1 cellular context compared by ENCODE assay signal in the genomic region with DNA sequence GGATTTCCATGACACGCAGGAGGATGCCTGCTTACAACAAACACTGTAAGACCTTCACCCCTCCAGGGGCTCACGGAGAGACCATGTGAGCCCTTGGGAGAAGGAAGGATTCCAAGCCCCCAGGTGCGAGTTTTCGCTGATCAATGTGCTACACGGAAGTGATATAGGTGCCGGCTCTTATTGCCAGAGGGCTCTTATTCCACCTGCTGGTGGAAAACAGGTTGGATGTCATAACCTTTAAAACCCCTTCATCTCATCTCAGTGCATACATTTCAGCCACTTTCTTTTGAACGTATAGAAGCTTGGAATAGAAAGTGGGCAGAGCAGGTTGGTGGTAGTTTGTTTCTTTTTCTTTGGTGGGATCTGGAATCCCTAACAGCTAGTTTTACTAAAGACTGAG.
TF ChIP-seq lines count a peak whose summit lies in the region.

No MANE protein-coding gene starts in this region.

TF ChIP-seq in HepG2, 621 proteins besides CTCF, POLR2A, EP300 and RAD21:
- TF ChIP-seq, protein P1, sequence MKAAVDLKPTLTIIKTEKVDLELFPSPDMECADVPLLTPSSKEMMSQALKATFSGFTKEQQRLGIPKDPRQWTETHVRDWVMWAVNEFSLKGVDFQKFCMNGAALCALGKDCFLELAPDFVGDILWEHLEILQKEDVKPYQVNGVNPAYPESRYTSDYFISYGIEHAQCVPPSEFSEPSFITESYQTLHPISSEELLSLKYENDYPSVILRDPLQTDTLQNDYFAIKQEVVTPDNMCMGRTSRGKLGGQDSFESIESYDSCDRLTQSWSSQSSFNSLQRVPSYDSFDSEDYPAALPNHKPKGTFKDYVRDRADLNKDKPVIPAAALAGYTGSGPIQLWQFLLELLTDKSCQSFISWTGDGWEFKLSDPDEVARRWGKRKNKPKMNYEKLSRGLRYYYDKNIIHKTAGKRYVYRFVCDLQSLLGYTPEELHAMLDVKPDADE (CRISPR knock-in tag; IDR thresholded peaks at IDR 0.05), result no peak
- TF ChIP-seq ZNF296 (CRISPR knock-in tag; conservative IDR thresholded peaks at IDR 0.05) (no peak), TEAD3 (CRISPR knock-in tag; optimal IDR thresholded peaks at IDR 0.05; ENCODE audit: borderline replicate concordance) (no peak), NFYB (CRISPR knock-in tag; IDR thresholded peaks at IDR 0.05) (no peak), RBAK (CRISPR knock-in tag; IDR thresholded peaks at IDR 0.05) (no peak), PITX1 (CRISPR knock-in tag; IDR thresholded peaks at IDR 0.05) (no peak), NR1H2 (CRISPR knock-in tag; IDR thresholded peaks at IDR 0.05; ENCODE audit: borderline replicate concordance, low read depth) (no peak), ZBTB42 (CRISPR knock-in tag; IDR thresholded peaks at IDR 0.05) (no peak), ZNF251 (CRISPR knock-in tag; IDR thresholded peaks at IDR 0.05) (no peak), RORA (CRISPR knock-in tag; IDR thresholded peaks at IDR 0.05) (no peak), MYNN (CRISPR knock-in tag; IDR thresholded peaks at IDR 0.05; ENCODE audit: low read depth) (no peak), SMARCC2 (IDR thresholded peaks at IDR 0.05) (no peak), REPIN1 (CRISPR knock-in tag; IDR thresholded peaks at IDR 0.05; ENCODE audit: borderline replicate concordance, low read depth) (no peak)
- TF ChIP-seq, protein P2, sequence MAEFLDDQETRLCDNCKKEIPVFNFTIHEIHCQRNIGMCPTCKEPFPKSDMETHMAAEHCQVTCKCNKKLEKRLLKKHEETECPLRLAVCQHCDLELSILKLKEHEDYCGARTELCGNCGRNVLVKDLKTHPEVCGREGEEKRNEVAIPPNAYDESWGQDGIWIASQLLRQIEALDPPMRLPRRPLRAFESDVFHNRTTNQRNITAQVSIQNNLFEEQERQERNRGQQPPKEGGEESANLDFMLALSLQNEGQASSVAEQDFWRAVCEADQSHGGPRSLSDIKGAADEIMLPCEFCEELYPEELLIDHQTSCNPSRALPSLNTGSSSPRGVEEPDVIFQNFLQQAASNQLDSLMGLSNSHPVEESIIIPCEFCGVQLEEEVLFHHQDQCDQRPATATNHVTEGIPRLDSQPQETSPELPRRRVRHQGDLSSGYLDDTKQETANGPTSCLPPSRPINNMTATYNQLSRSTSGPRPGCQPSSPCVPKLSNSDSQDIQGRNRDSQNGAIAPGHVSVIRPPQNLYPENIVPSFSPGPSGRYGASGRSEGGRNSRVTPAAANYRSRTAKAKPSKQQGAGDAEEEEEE (CRISPR knock-in tag; IDR thresholded peaks at IDR 0.05; ENCODE audit: borderline replicate concordance), result no peak
